In genomic region chr16:67111951-67112444, GRCh38 we compare ENCODE assay signal across 1 cellular context.
TF ChIP-seq lines count a peak whose summit lies in the region.

No MANE protein-coding gene starts in this region.

TF ChIP-seq in HepG2, 621 proteins besides CTCF, POLR2A, EP300 and RAD21 (continues in another document):
- TF ChIP-seq THAP7 (CRISPR knock-in tag; IDR thresholded peaks at IDR 0.05) (no peak), MEIS1 (CRISPR knock-in tag; IDR thresholded peaks at IDR 0.05; ENCODE audit: borderline replicate concordance) (no peak), ARNTL (CRISPR knock-in tag; IDR thresholded peaks at IDR 0.05) (no peak), ZMAT3 (CRISPR knock-in tag; conservative IDR thresholded peaks at IDR 0.05) (0 out of 2 replicates have a peak, but pooled peaks have one; percentile 6), SP2 (CRISPR knock-in tag; IDR thresholded peaks at IDR 0.05) (0 out of 2 replicates have a peak, but pooled peaks have one; percentile 27), SKIL (CRISPR knock-in tag; IDR thresholded peaks at IDR 0.05; ENCODE audit: borderline replicate concordance) (no peak), SPEN (CRISPR knock-in tag; IDR thresholded peaks at IDR 0.05; ENCODE audit: low read depth) (no peak), HNF1B (CRISPR knock-in tag; IDR thresholded peaks at IDR 0.05) (peak; percentile 61; the same call in 1 of the 2 replicates), RFXANK (CRISPR knock-in tag; IDR thresholded peaks at IDR 0.05) (no peak), RARA (CRISPR knock-in tag; IDR thresholded peaks at IDR 0.05) (no peak), ZNF704 (CRISPR knock-in tag; IDR thresholded peaks at IDR 0.05; ENCODE audit: borderline replicate concordance) (no peak), GATAD2A (CRISPR knock-in tag; IDR thresholded peaks at IDR 0.05) (no peak; the same call in 1 of the 2 replicates), TFE3 (CRISPR knock-in tag; IDR thresholded peaks at IDR 0.05) (no peak), MYNN (CRISPR knock-in tag; IDR thresholded peaks at IDR 0.05; ENCODE audit: low read depth) (0 out of 2 replicates have a peak, but pooled peaks have one; percentile 29), ZFP91 (CRISPR knock-in tag; IDR thresholded peaks at IDR 0.05; ENCODE audit: borderline replicate concordance) (no peak), REST (IDR thresholded peaks at IDR 0.05; ENCODE audit: borderline replicate concordance in 1 of 2, low read depth in 1 of 2, low read length in 2 of 2) (no peak), POGZ (CRISPR knock-in tag; IDR thresholded peaks at IDR 0.05) (no peak), NRL (CRISPR knock-in tag; IDR thresholded peaks at IDR 0.05; ENCODE audit: borderline replicate concordance) (no peak), KDM2A (CRISPR knock-in tag; IDR thresholded peaks at IDR 0.05; ENCODE audit: borderline replicate concordance, low read depth) (no peak), TP53 (CRISPR knock-in tag; conservative IDR thresholded peaks at IDR 0.05) (no peak), ZNF569 (CRISPR knock-in tag; IDR thresholded peaks at IDR 0.05; ENCODE audit: borderline replicate concordance) (0 out of 2 replicates have a peak, but pooled peaks have one; percentile 3), ZNF570 (CRISPR knock-in tag; IDR thresholded peaks at IDR 0.05; ENCODE audit: borderline replicate concordance) (no peak), MLX (CRISPR knock-in tag; IDR thresholded peaks at IDR 0.05) (no peak), FUBP1 (CRISPR knock-in tag; IDR thresholded peaks at IDR 0.05; ENCODE audit: borderline replicate concordance) (0 out of 2 replicates have a peak, but pooled peaks have one; percentile 20), ZNF343 (CRISPR knock-in tag; IDR thresholded peaks at IDR 0.05) (no peak), ZNF256 (CRISPR knock-in tag; conservative IDR thresholded peaks at IDR 0.05) (no peak), NCOA1 (CRISPR knock-in tag; IDR thresholded peaks at IDR 0.05) (no peak), NR2C2 (CRISPR knock-in tag; IDR thresholded peaks at IDR 0.05; ENCODE audit: borderline replicate concordance) (no peak), BCL6 (CRISPR knock-in tag; IDR thresholded peaks at IDR 0.05) (0 out of 2 replicates have a peak, but pooled peaks have one; percentile 6), ZNF318 (CRISPR knock-in tag; IDR thresholded peaks at IDR 0.05) (no peak)
